Comparison of ENCODE assay signal across 8 cellular contexts in the genomic region with DNA sequence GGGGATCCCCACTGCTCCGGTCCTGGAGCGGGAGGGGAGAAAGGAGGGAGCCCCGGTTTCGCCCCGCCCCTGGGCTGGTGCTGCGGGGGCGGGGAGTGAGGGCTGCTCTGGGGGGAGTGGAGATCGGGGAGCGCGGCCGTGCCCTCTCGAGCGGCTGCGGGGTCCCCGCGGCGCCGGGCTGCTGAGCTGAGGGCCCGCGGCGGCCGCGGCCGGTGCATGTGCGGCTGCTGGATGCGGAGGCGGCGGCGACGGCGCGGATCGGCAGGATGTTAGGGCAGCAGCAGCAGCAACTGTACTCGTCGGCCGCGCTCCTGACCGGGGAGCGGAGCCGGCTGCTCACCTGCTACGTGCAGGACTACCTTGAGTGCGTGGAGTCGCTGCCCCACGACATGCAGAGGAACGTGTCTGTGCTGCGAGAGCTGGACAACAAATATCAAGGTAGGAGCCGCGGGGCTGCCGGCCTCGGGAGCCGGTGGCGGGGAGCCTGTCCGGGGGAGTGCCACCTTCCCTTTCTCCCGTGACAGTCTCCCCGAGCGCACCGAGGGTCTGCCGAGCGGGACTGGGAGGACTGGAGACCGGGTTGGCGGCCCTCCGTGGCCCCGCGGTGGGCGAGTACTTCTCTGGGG. TPM values are rescaled to one million over a fixed set of nuclear protein-coding genes. Genes with fewer than 3 reads are reported as not detected.
DNase-seq lines count a peak whose midpoint lies in the region; ATAC-seq and TF ChIP-seq lines count a peak whose summit lies in the region.

Gene ING2 (plus strand): TSS at position 129 of the 626 bp plus-strand sequence. CDS start 138 bp downstream, at position 267.

- H3F3A ChIP-seq in DOHH2 (ENCODE audit: control insufficient read depth, insufficient read depth), result peaks cover 5% of the 10 kb centered on the region; the same call in 1 of the 2 replicates

- H3K27ac ChIP-seq in DOHH2 (ENCODE audit: low read depth, low read length), result peak within 1 kb of the TSS; percentile 83

- H3K9me3 ChIP-seq in DOHH2 (ENCODE audit: control insufficient read depth, insufficient read depth, low read length), result no peaks in the 10 kb centered on the region

- intact Hi-C loops in sciatic nerve (cut with DNase I), result loop anchor here (10.0 kb wide), 1 partner anchor 160 kb away; no protein-coding TSS in a partner anchor

- H3K27me3 ChIP-seq in DOHH2 (ENCODE audit: control insufficient read depth, low read length), result no peaks in the 10 kb centered on the region

- peak; percentile 41 for ATAC-seq in GM19328 (IDR thresholded peaks at IDR 0.05; ENCODE audit: unreplicated experiment)
- ATAC-seq in HG03354 (IDR thresholded peaks at IDR 0.05; ENCODE audit: poor library complexity, severe bottlenecking, unreplicated experiment), result peak; percentile 55
- peak; percentile 79 for ATAC-seq in sciatic nerve

- peaks cover 19% of the 10 kb centered on the region for H3K4me1 ChIP-seq in DOHH2 (ENCODE audit: control insufficient read depth, low read length)

- no peaks in the 10 kb centered on the region for H3K9me2 ChIP-seq in DOHH2 (replicated peaks; ENCODE audit: control insufficient read depth, low read length)

- peaks cover 69% of the 10 kb centered on the region for H3K79me2 ChIP-seq in DOHH2 (ENCODE audit: control insufficient read depth, low read length)

- peak within 1 kb of the TSS; percentile 94 for H3K4me2 ChIP-seq in DOHH2 (ENCODE audit: low read length)

- no peak for TF ChIP-seq CTCF in DOHH2 (IDR thresholded peaks at IDR 0.05; ENCODE audit: low read depth, low read length, poor library complexity, severe bottlenecking)

- peak within 1 kb of the TSS; percentile 90 for H3K4me3 ChIP-seq in DOHH2 (ENCODE audit: low read length)

- H3K36me3 ChIP-seq in DOHH2 (ENCODE audit: control insufficient read depth, low read length), result peaks cover 9% of the 10 kb centered on the region

- peak; percentile 29 for DNase-seq in NCI-H82 treated with DMSO at 0.1 percent for 48 hours (lab: John Stamatoyannopoulos, UW; ENCODE audit: unreplicated experiment)
- DNase-seq in amniotic epithelial cell (ENCODE audit: low read depth), result peak; percentile 55
- DNase-seq in hepatic stellate cell (ENCODE audit: low spot score), result peak; percentile 83
- DNase-seq in sciatic nerve (ENCODE audit: low spot score), result peak; percentile 75
- no peak for DNase-seq in stimulated activated CD4-positive, alpha-beta T cell treated with anti-CD3 and anti-CD28 coated beads, Interleukin-12 subunit alpha, Interleukin-12 subunit beta, amount 100 ng/mL, for 4 hours

- peaks cover 14% of the 10 kb centered on the region for H4K20me1 ChIP-seq in DOHH2 (ENCODE audit: control insufficient read depth, insufficient read depth, low read depth, low read length)

RNA-seq across cellular contexts. Expression of gene ING2, which starts in this region (rescaled TPM):
- total RNA-seq in sciatic nerve, result 13.6 TPM
